In the genomic region with DNA sequence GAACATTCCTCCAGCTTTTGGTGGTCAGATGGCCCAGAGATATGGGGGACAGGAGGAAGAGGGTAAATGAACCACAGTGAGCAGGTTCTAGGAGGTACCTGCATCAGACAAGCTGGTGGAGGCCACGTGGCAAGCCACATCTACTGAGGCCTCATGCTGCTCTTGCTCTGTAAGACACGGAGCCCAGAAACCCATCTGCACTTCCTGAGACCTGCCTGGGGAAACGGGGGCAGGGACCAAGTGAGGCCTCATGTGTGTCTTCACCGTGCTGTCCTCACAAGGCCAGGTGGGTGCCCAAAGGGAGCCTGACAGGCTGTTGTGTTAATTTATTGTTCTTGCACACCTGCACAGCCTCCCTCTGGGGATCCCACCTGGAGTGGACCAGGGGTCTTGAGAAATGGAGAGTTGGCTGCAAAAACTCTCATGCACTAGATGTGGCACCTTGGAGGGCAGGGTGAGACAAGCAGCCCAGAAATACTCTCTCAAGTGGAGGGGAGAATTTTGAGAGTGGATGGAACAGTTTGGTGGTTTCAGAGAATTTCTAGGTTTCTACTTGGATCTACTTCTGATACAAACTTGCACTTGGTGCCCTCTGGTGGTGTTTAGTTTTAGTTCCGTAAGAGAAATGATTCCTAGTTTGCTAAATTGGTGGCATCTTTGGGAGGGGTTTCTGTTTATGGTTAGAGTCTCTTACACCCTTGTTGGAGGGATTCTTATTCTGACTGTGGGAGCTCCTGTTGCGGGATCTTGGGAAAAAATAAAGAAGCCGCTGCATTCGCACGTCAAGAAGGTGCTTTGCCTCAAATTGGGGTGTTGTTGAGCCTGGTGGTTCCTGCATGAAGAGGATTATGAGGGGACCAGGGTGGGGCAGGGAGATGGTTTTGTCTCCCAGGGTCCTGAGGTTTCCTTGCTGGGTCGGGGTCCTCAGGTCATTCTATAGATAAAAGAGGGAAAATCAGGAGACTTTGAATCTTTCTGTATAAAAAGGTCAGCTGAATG, we compare ENCODE assay signal across 2 cellular contexts.
TF ChIP-seq lines count a peak whose summit lies in the region.

No MANE protein-coding gene starts in this region.

TF ChIP-seq in HCT116, 20 proteins besides CTCF, POLR2A, EP300 and RAD21:
- TF ChIP-seq, protein P1, sequence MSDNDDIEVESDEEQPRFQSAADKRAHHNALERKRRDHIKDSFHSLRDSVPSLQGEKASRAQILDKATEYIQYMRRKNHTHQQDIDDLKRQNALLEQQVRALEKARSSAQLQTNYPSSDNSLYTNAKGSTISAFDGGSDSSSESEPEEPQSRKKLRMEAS (IDR thresholded peaks at IDR 0.05), result no peak
- TF ChIP-seq TCF7L2 (IDR thresholded peaks at IDR 0.05; ENCODE audit: borderline replicate concordance, extremely low read depth, insufficient read depth, insufficient read length), result no peak
- TF ChIP-seq YY1 (IDR thresholded peaks at IDR 0.05; ENCODE audit: extremely low read depth, insufficient replicate concordance, low read depth, low read length), result no peak
- TF ChIP-seq ZBTB33 (IDR thresholded peaks at IDR 0.05; ENCODE audit: extremely low read depth, insufficient replicate concordance, low read length), result no peak
- TF ChIP-seq CBX3 (IDR thresholded peaks at IDR 0.05; ENCODE audit: low read depth), result no peak
- TF ChIP-seq JUND (IDR thresholded peaks at IDR 0.05), result no peak
- TF ChIP-seq SIN3A (IDR thresholded peaks at IDR 0.05; ENCODE audit: low read depth), result no peak
- TF ChIP-seq EGR1 (IDR thresholded peaks at IDR 0.05; ENCODE audit: low read depth), result no peak
- no peak for TF ChIP-seq POLR2AphosphoS5 (IDR thresholded peaks at IDR 0.05; ENCODE audit: low read depth, low read length)
- no peak for TF ChIP-seq CEBPB (IDR thresholded peaks at IDR 0.05; ENCODE audit: low read depth)
- TF ChIP-seq ZFX (IDR thresholded peaks at IDR 0.05), result no peak
- no peak for TF ChIP-seq SP1 (IDR thresholded peaks at IDR 0.05; ENCODE audit: low read depth)
- TF ChIP-seq REST (IDR thresholded peaks at IDR 0.05; ENCODE audit: low read depth), result no peak
- no peak for TF ChIP-seq EZH2 (IDR thresholded peaks at IDR 0.05)
- no peak for TF ChIP-seq ZNF274 (IDR thresholded peaks at IDR 0.05; ENCODE audit: low read depth, low read length)
- no peak for TF ChIP-seq ELF1 (IDR thresholded peaks at IDR 0.05; ENCODE audit: borderline replicate concordance, low read depth)

TF ChIP-seq in endothelial cell of umbilical vein, 7 proteins besides CTCF, POLR2A, EP300 and RAD21:
- TF ChIP-seq EZH2 (IDR thresholded peaks at IDR 0.05; ENCODE audit: borderline replicate concordance, low read depth, low read length, severe bottlenecking), result no peak
- no peak for TF ChIP-seq GATA2 (IDR thresholded peaks at IDR 0.05; ENCODE audit: insufficient read depth, insufficient read length, low read depth, low read length)
- TF ChIP-seq, protein P1 (IDR thresholded peaks at IDR 0.05; ENCODE audit: insufficient read depth, insufficient read length), result no peak
- TF ChIP-seq JUN (IDR thresholded peaks at IDR 0.05; ENCODE audit: borderline replicate concordance, insufficient read depth, insufficient read length, low read depth), result no peak
- TF ChIP-seq MYC (IDR thresholded peaks at IDR 0.05; ENCODE audit: low read depth, low read length), result no peak
- no peak for TF ChIP-seq FOS (IDR thresholded peaks at IDR 0.05; ENCODE audit: borderline replicate concordance, insufficient read depth, low read length)
- no peak for TF ChIP-seq POLR2AphosphoS5 (IDR thresholded peaks at IDR 0.05; ENCODE audit: insufficient read depth, low read depth, low read length)
TF ChIP-seq in endothelial cell of umbilical vein: peak in this region for 0.
